In the genomic region with DNA sequence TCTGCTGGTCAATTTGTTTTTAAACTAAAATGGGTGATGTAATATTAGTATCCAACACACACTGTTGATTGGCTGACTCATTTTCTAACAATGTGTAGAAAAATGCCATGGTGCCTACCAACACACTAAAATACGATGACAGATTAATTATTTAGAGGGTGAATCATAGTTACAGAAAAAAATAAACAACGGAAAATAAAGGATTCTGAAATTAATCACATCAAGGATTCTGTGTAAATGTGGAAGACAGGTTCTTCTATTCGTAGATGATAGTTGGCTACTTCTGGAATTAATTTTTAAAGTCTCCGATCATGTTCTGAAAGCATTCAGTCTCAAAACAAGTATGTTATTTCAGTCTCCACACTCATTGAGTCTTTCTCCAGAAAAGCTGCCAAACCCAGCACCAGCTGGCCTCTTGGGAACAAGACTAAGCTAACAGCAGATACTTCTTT, we compare ENCODE assay signal across 14 cellular contexts.
A peak's percentile ranks its signal among the peaks of the same experiment; 100 is the strongest.
DNase-seq lines count a peak whose midpoint lies in the region; FAIRE-seq and TF ChIP-seq lines count a peak whose summit lies in the region.
"Had no signal": no experiment of that assay in that cellular context is flagged by ENCODE, and none has a peak within 500 bp of the region (broad histone marks: within the 10 kb centered on the region; RNA-seq: fewer than 3 reads in every experiment).

No MANE protein-coding gene starts in this region.

- CTCF ChIA-PET in GM10248 (lab: Yijun Ruan, JAX): interaction anchor here (1.6 kb wide), 1 partner anchor 8 kb away, joined by 3 read pairs; no protein-coding TSS in a partner anchor

- H3K27ac ChIP-seq in ACC112 (ENCODE audit: low read depth, low read length): peak overlapping the region; percentile 84
- H3K27ac ChIP-seq: cardiac muscle cell had no signal

- no peaks in the 10 kb centered on the region for H3K27me3 ChIP-seq in ACC112 (ENCODE audit: insufficient read depth, low read length)
- H3K27me3 ChIP-seq: cardiac muscle cell had no signal

- TF ChIP-seq CTCF in GM10248 (IDR thresholded peaks at IDR 0.05; ENCODE audit: control extremely low read depth, extremely low read depth, low read depth, missing control alignments): no peak

- H3K4me1 ChIP-seq in ACC112 (ENCODE audit: control insufficient read depth, insufficient read depth, low read length, unreplicated experiment): peaks cover 14% of the 10 kb centered on the region

- peak overlapping the region; percentile 63 for H3K4me3 ChIP-seq in ACC112 (ENCODE audit: low read depth, low read length)
- H3K4me3 ChIP-seq: cardiac muscle cell had no signal

- no peaks in the 10 kb centered on the region for H3K36me3 ChIP-seq in ACC112 (ENCODE audit: insufficient read depth, low read length)
- H3K36me3 ChIP-seq: cardiac muscle cell had no signal

- POLR2A ChIA-PET in GM10248 (lab: Yijun Ruan, JAX): no interaction called here

- peak overlapping the region; percentile 70 for H2AFZ ChIP-seq in ACC112 (ENCODE audit: low read length, unreplicated experiment)

- no peaks in the 10 kb centered on the region for H3K79me2 ChIP-seq in ACC112 (ENCODE audit: control insufficient read depth, insufficient read depth, low read length, unreplicated experiment)

- peak; percentile 43 for DNase-seq in HPDE6-E6E7 (ENCODE audit: extremely low spot score)
- peak; percentile 29 for DNase-seq in amniotic stem cell (lab: John Stamatoyannopoulos, UW)
- peak; percentile 47 for DNase-seq in hepatic stellate cell (ENCODE audit: low spot score)
- DNase-seq in T-helper 9 cell: no peak
- DNase-seq in GM19239 (ENCODE audit: insufficient read length, low spot score): no peak
- no peak for DNase-seq in GM10248 (ENCODE audit: extremely low spot score)
- no peak for DNase-seq in NCI-H146 (lab: John Stamatoyannopoulos, UW)
- DNase-seq: CD4-positive, CD25-positive, alpha-beta regulatory T cell; NCI-H2029 treated with DMSO at 0.1 percent for 48 hours; nephron progenitor cell; substantia nigra had no signal

- no peak for FAIRE-seq in GM19239 (lab: Jason Lieb, UNC)
- FAIRE-seq: GM18507 had no signal

Comparison
In these comparisons a context has a peak if more than half of its experiments do, and no peak if none do; other contexts are left out.
1. DNase-seq: peak in HPDE6-E6E7 (single experiment), amniotic stem cell (single experiment) and hepatic stellate cell (single experiment); none in T-helper 9 cell (single experiment), GM19239 (single experiment), GM10248 (single experiment) and NCI-H146 (single experiment).